In genomic region chr12:119153477-119154434, GRCh38 we compare ENCODE assay signal across 9 cellular contexts. TPM values are rescaled to one million over a fixed set of nuclear protein-coding genes. Genes with fewer than 3 reads are reported as not detected.
A peak's percentile ranks its signal among the peaks of the same experiment; 100 is the strongest.
DNase-seq lines count a peak whose midpoint lies in the region; ATAC-seq and TF ChIP-seq lines count a peak whose summit lies in the region.
"Had no signal": no experiment of that assay in that cellular context is flagged by ENCODE, and none has a peak within 500 bp of the region (broad histone marks: within the 10 kb centered on the region; RNA-seq: fewer than 3 reads in every experiment).

No MANE protein-coding gene starts in this region.

- H3K4me1 ChIP-seq in DND-41 (ENCODE audit: insufficient read depth, low read length): no peaks in the 10 kb centered on the region
- H3K4me1 ChIP-seq in PC-3 (ENCODE audit: insufficient read depth, low read length): no peaks in the 10 kb centered on the region
- H3K4me1 ChIP-seq in left ventricle myocardium inferior: peaks cover 27% of the 10 kb centered on the region

- BruUV-seq in PC-3 (replicated peaks; lab: Mats Ljungman, UMichigan): no TSS peak

- H4K20me1 ChIP-seq in DND-41 (ENCODE audit: insufficient read depth, low read length) (no peaks in the 10 kb centered on the region), PC-3 (ENCODE audit: low read length) (no peaks in the 10 kb centered on the region)

- CTCF ChIA-PET in PC-3 (lab: Charles Lee): no interaction called here

- H3K4me2 ChIP-seq in DND-41 (ENCODE audit: insufficient read depth, low read length): no peak overlapping the region
- no peak overlapping the region for H3K4me2 ChIP-seq in PC-3 (ENCODE audit: low read length)

- H3K27ac ChIP-seq in DND-41 (ENCODE audit: low read length) (no peak overlapping the region), PC-3 (ENCODE audit: low read length) (no peak overlapping the region), left ventricle myocardium inferior (replicated peaks) (no peak overlapping the region)

- no peaks in the 10 kb centered on the region for H3K27me3 ChIP-seq in DND-41 (ENCODE audit: insufficient read depth, low read length, poor library complexity)
- peaks cover 16% of the 10 kb centered on the region; the same call in 1 of the 2 replicates for H3K27me3 ChIP-seq in PC-3 (ENCODE audit: low read length)
- no peaks in the 10 kb centered on the region for H3K27me3 ChIP-seq in left ventricle myocardium inferior (ENCODE audit: low read depth)

- H3K79me2 ChIP-seq in DND-41 (ENCODE audit: insufficient read depth, low read length): no peaks in the 10 kb centered on the region
- no peaks in the 10 kb centered on the region for H3K79me2 ChIP-seq in PC-3 (ENCODE audit: low read length)

- H3K9ac ChIP-seq in DND-41 (ENCODE audit: low read depth, low read length) (no peak overlapping the region), PC-3 (ENCODE audit: low read length) (no peak overlapping the region)

- TF ChIP-seq CTCF in DND-41 (IDR thresholded peaks at IDR 0.05; ENCODE audit: borderline replicate concordance, extremely low read depth, low read length, poor library complexity, severe bottlenecking) (no peak), PC-3 (conservative IDR thresholded peaks at IDR 0.05; ENCODE audit: low read depth, low read length) (no peak), left ventricle myocardium inferior (IDR thresholded peaks at IDR 0.05; ENCODE audit: borderline replicate concordance) (no peak)

- H3K9me3 ChIP-seq in DND-41 (ENCODE audit: insufficient read depth, low read length, severe bottlenecking) (no peaks in the 10 kb centered on the region), PC-3 (ENCODE audit: low read length) (peaks cover 10% of the 10 kb centered on the region), left ventricle myocardium inferior (replicated peaks) (peaks cover 18% of the 10 kb centered on the region)

- no peak for ATAC-seq in DND-41 (ENCODE audit: insufficient read depth, low read depth)
- no peak for ATAC-seq in PC-3
- no peak for ATAC-seq in GM18858 (IDR thresholded peaks at IDR 0.05; ENCODE audit: unreplicated experiment)
- no peak for ATAC-seq in GM21367 (IDR thresholded peaks at IDR 0.05; ENCODE audit: unreplicated experiment)
- ATAC-seq in HG02763 (IDR thresholded peaks at IDR 0.05; ENCODE audit: unreplicated experiment): no peak
- ATAC-seq: GM12878 had no signal

- H3K4me3 ChIP-seq in DND-41 (ENCODE audit: low read depth in 1 of 2, low read length in 2 of 2): no peak overlapping the region
- no peak overlapping the region for H3K4me3 ChIP-seq in PC-3 (ENCODE audit: low read length)
- H3K4me3 ChIP-seq in left ventricle myocardium inferior: no peak overlapping the region
- H3K4me3 ChIP-seq: GM12878 had no signal

- no peaks in the 10 kb centered on the region for H3K9me2 ChIP-seq in PC-3 (replicated peaks; ENCODE audit: low read length)

- intact Hi-C loops in PC-3 (cut with micrococcal nuclease): no loop called here
- intact Hi-C loops in left ventricle myocardium inferior (cut with micrococcal nuclease): no loop called here

- POLR2A ChIA-PET in PC-3 (lab: Charles Lee; ENCODE audit: unreplicated experiment): no interaction called here

- no peaks in the 10 kb centered on the region for H3K36me3 ChIP-seq in DND-41 (ENCODE audit: insufficient read depth, low read length)
- H3K36me3 ChIP-seq in PC-3 (ENCODE audit: low read depth, low read length): no peaks in the 10 kb centered on the region
- H3K36me3 ChIP-seq in left ventricle myocardium inferior: peaks cover 3% of the 10 kb centered on the region

- H3F3A ChIP-seq in PC-3 (ENCODE audit: low read length, unreplicated experiment): no peaks in the 10 kb centered on the region

- DNase-seq in DND-41 (peak; percentile 7), PC-3 (peak; percentile 15), left ventricle myocardium inferior (peak; percentile 49), pons (ENCODE audit: low spot score) (peak; percentile 68), amniotic stem cell (lab: John Stamatoyannopoulos, UW) (no peak)

- no peak overlapping the region for H2AFZ ChIP-seq in DND-41 (ENCODE audit: low read depth, low read length)
- no peak overlapping the region for H2AFZ ChIP-seq in PC-3 (ENCODE audit: low read length)

RNA-seq across cellular contexts. Expression of gene HSPB8, which starts 25.0 kb away (rescaled TPM):
- total RNA-seq in PC-3 (2014; rRNA removed) (8.4 and 11.4 TPM in 2 replicates), left ventricle myocardium inferior (512 TPM)

Comparison
In these comparisons a context has a peak if more than half of its experiments do, and no peak if none do; other contexts are left out.
1. RNA of gene HSPB8, which starts 25.0 kb away (total RNA-seq): 512 TPM in left ventricle myocardium inferior (single experiment); 8.4 to 11.4 TPM in PC-3; every median in the first group is over 10 times any median in the second.